11 cellular contexts compared by ENCODE assay signal in the genomic region with DNA sequence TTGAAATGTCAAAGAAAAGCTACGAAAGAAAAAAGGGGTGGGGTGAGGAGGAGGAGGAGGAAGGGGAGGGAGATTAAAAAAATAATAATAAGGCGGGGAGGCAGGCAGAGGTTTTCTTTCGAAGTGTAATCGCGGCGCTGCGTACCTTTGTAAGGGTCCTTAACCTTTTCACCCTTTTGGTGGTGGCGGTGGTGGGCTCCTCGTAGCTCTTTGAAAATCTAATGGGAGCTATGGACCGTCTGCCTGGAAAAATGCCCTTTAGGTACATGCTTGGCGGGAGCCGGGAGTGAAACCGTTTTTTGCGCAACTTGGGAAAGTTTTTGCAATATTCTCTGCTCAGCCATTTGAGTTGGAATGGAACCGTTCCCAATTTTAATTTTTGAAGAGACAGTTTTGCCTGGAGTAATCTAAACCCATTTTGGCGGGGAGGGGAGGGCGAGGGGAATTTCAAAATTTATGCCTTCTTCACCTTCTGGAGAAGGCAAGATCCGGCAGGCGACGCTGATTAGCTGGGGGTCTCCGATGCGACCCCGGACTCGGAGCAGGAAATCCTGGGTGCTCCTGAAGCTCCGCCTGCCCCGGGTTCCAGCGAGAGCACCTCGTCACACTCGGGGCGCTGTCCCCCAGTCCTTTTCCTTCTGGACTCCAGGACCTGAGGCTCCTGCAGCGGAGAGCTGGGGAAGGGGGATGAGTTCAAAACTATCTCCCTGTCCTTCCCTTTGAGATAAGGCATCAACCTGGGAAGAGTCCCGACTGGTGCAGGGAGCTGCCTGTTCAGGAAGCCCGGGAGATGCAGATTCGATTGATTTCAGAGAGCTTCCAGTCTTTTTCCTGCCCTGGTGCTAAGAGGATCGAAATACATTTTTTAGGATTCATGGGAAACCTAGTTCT.
DNase-seq lines count a peak whose midpoint lies in the region; ATAC-seq and TF ChIP-seq lines count a peak whose summit lies in the region.
"Had no signal": no experiment of that assay in that cellular context is flagged by ENCODE, and none has a peak within 500 bp of the region (broad histone marks: within the 10 kb centered on the region; RNA-seq: fewer than 3 reads in every experiment).

No MANE protein-coding gene starts in this region.

- no peaks in the 10 kb centered on the region for H3K36me3 ChIP-seq in stomach
- H3K36me3 ChIP-seq in BE2C, result no peaks in the 10 kb centered on the region

- H3K27me3 ChIP-seq in stomach (peaks cover 23 to 94% (median 57%) of the 10 kb centered on the region in 3 donors), BE2C (peaks cover 71% of the 10 kb centered on the region)

- WGBS in stomach, 5 donors, result 4 to 7% (median 5%) methylated on average over 31 to 35 of the region's 35 CpGs

- no peak for TF ChIP-seq EP300 in stomach (IDR thresholded peaks at IDR 0.05)

- no peak for TF ChIP-seq CTCF in astrocyte of the spinal cord (IDR thresholded peaks at IDR 0.05; ENCODE audit: low read depth, low read length)
- TF ChIP-seq CTCF in stomach (IDR thresholded peaks at IDR 0.05), result no peak
- TF ChIP-seq CTCF in BE2C (IDR thresholded peaks at IDR 0.05; ENCODE audit: low read depth, low read length), result no peak

- intact Hi-C loops in stomach (cut with DNase I; ENCODE audit: low total_unique reads), result no loop called here

- peaks cover 8 to 21% (median 15%) of the 10 kb centered on the region in 4 donors for H3K4me1 ChIP-seq in stomach
- no peaks in the 10 kb centered on the region for H3K4me1 ChIP-seq in BE2C

- ATAC-seq in HG03442 (IDR thresholded peaks at IDR 0.05; ENCODE audit: unreplicated experiment), result no peak

- no peak overlapping the region for H3K27ac ChIP-seq in stomach

- H3K9me3 ChIP-seq in stomach (peaks cover 0 to 9% (median 6%) of the 10 kb centered on the region in 4 donors), BE2C (no peaks in the 10 kb centered on the region)

- DNase-seq in DMS79 treated with DMSO at 0.1 percent for 48 hours (lab: John Stamatoyannopoulos, UW), result peak; percentile 36
- no peak for DNase-seq in DMS79 (lab: John Stamatoyannopoulos, UW)
- DNase-seq in astrocyte of the spinal cord (ENCODE audit: low read depth, low spot score), result no peak
- DNase-seq in iPS-NIHi11 (ENCODE audit: low spot score), result peak; percentile 21
- no peak for DNase-seq in stomach
- DNase-seq in BE2C, result no peak
- no peak for DNase-seq in RPMI8226
- DNase-seq: 8988T, NCI-H1694 treated with DMSO at 0.1 percent for 48 hours, SW 1271 had no signal

- H3K4me3 ChIP-seq in astrocyte of the spinal cord (ENCODE audit: low read depth, low read length) (peak overlapping the region; percentile 20), stomach (peak overlapping the region; percentile 18 to 37 (median 28)), BE2C (ENCODE audit: low read depth, low read length) (no peak overlapping the region)

- no peak for TF ChIP-seq POLR2A in stomach (IDR thresholded peaks at IDR 0.05)

- in situ Hi-C loops in astrocyte of the spinal cord (cut with HindIII; ENCODE audit: low sequenced_read_pairs), result no loop called here

Comparison
In these comparisons a context has a peak if more than half of its experiments do, and no peak if none do; other contexts are left out.
1. DNase-seq: peak in DMS79 treated with DMSO at 0.1 percent for 48 hours (single experiment) and iPS-NIHi11 (single experiment); none in DMS79 (single experiment), astrocyte of the spinal cord (single experiment), stomach (single experiment), BE2C (single experiment) and RPMI8226 (single experiment).